8 cellular contexts compared by ENCODE assay signal in genomic region chr6:37351027-37351426, GRCh38.
"Had no signal": no experiment of that assay in that cellular context is flagged by ENCODE, and none has a peak within 500 bp of the region (broad histone marks: within the 10 kb centered on the region; RNA-seq: fewer than 3 reads in every experiment).

No MANE protein-coding gene starts in this region.

- H2AFZ ChIP-seq: GM23248 had no signal

- H3K27ac Mint-ChIP-seq: H9, IgD-negative memory B cell had no signal

- H3K4me3 ChIP-seq: GM23248 had no signal

- H3K27ac ChIP-seq: GM23248, HL-60 had no signal

- DNase-seq: GM23248, GOT3, H9, HCEC 1CT, KG1 had no signal

- H3K9ac ChIP-seq: GM23248 had no signal

- FAIRE-seq: H54 had no signal

- H3K4me3 Mint-ChIP-seq: H9 had no signal
